In the genomic region with DNA sequence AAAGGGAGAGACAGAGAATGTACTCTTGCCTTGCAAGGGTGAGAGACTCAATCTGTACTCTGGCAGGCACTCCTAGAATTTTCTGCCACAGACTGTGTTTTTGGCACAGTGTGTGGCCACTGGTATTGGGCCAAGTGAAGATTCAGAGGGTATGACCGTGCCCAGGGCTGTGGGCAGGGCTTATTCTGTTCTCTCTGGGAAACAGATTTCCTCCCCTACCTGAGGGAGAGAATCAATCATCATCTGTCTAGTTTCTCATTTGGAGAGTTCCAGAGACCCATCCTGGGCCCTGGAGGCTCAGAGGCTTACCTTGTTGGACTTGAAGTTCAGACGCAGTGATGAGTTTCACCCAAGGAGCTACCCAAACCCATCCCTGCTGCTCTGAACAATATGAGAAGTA, we compare ENCODE assay signal across 2 cellular contexts.
A peak's percentile ranks its signal among the peaks of the same experiment; 100 is the strongest.
TF ChIP-seq lines count a peak whose summit lies in the region.

No MANE protein-coding gene starts in this region.

TF ChIP-seq in liver, 16 proteins besides CTCF, POLR2A, EP300 and RAD21:
- TF ChIP-seq RXRA (IDR thresholded peaks at IDR 0.05) = peak in 1 of 2 donors; percentile 22
- no peak for TF ChIP-seq NR2F2 (IDR thresholded peaks at IDR 0.05)
- TF ChIP-seq SP1 (IDR thresholded peaks at IDR 0.05) = no peak
- TF ChIP-seq FOXA2 (IDR thresholded peaks at IDR 0.05) = no peak
- peak; percentile 22 to 42 for TF ChIP-seq HNF4A (conservative IDR thresholded peaks at IDR 0.05)
- TF ChIP-seq, protein P1, sequence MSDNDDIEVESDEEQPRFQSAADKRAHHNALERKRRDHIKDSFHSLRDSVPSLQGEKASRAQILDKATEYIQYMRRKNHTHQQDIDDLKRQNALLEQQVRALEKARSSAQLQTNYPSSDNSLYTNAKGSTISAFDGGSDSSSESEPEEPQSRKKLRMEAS (IDR thresholded peaks at IDR 0.05) = no peak
- TF ChIP-seq YY1 (IDR thresholded peaks at IDR 0.05) = no peak
- TF ChIP-seq, protein P2, sequence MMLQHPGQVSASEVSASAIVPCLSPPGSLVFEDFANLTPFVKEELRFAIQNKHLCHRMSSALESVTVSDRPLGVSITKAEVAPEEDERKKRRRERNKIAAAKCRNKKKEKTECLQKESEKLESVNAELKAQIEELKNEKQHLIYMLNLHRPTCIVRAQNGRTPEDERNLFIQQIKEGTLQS (IDR thresholded peaks at IDR 0.05) = no peak
- TF ChIP-seq, protein P3, sequence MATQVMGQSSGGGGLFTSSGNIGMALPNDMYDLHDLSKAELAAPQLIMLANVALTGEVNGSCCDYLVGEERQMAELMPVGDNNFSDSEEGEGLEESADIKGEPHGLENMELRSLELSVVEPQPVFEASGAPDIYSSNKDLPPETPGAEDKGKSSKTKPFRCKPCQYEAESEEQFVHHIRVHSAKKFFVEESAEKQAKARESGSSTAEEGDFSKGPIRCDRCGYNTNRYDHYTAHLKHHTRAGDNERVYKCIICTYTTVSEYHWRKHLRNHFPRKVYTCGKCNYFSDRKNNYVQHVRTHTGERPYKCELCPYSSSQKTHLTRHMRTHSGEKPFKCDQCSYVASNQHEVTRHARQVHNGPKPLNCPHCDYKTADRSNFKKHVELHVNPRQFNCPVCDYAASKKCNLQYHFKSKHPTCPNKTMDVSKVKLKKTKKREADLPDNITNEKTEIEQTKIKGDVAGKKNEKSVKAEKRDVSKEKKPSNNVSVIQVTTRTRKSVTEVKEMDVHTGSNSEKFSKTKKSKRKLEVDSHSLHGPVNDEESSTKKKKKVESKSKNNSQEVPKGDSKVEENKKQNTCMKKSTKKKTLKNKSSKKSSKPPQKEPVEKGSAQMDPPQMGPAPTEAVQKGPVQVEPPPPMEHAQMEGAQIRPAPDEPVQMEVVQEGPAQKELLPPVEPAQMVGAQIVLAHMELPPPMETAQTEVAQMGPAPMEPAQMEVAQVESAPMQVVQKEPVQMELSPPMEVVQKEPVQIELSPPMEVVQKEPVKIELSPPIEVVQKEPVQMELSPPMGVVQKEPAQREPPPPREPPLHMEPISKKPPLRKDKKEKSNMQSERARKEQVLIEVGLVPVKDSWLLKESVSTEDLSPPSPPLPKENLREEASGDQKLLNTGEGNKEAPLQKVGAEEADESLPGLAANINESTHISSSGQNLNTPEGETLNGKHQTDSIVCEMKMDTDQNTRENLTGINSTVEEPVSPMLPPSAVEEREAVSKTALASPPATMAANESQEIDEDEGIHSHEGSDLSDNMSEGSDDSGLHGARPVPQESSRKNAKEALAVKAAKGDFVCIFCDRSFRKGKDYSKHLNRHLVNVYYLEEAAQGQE (IDR thresholded peaks at IDR 0.05) = peak; percentile 15
- no peak for TF ChIP-seq HNF4G (IDR thresholded peaks at IDR 0.05)
- TF ChIP-seq FOXA1 (IDR thresholded peaks at IDR 0.05) = no peak
- no peak for TF ChIP-seq JUND (IDR thresholded peaks at IDR 0.05)
- no peak for TF ChIP-seq TAF1 (conservative IDR thresholded peaks at IDR 0.05)
- TF ChIP-seq EGR1 (IDR thresholded peaks at IDR 0.05; ENCODE audit: low read depth in 2 of 2) = no peak

TF ChIP-seq in HepG2, 621 proteins besides CTCF, POLR2A, EP300 and RAD21:
- no peak for TF ChIP-seq DNMT1 (CRISPR knock-in tag; IDR thresholded peaks at IDR 0.05)
- TF ChIP-seq, protein P4, sequence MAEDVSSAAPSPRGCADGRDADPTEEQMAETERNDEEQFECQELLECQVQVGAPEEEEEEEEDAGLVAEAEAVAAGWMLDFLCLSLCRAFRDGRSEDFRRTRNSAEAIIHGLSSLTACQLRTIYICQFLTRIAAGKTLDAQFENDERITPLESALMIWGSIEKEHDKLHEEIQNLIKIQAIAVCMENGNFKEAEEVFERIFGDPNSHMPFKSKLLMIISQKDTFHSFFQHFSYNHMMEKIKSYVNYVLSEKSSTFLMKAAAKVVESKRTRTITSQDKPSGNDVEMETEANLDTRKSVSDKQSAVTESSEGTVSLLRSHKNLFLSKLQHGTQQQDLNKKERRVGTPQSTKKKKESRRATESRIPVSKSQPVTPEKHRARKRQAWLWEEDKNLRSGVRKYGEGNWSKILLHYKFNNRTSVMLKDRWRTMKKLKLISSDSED (CRISPR knock-in tag; IDR thresholded peaks at IDR 0.05) = no peak
- TF ChIP-seq MZF1 (CRISPR knock-in tag; IDR thresholded peaks at IDR 0.05; ENCODE audit: borderline replicate concordance) = no peak
- no peak for TF ChIP-seq ZNF598 (CRISPR knock-in tag; IDR thresholded peaks at IDR 0.05; ENCODE audit: borderline replicate concordance)
